In the genomic region with DNA sequence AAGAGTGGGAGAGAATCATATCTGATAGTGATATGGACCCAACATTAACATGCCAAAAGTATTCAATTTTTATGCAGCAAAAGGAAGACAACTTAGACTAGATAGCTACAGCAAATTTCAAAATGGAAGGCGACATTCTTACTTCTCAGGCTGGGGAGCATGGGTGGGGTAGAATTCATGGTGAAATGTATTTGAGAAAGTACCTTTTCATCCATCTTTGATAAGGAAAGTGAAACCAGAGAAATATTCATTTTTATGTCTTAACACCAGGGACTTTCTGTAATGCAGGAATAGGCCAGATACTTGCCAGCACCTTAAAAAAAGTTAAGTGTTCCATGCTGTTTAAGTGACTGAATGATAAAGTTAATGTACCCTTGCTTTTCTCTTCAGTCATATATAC, we compare ENCODE assay signal across 11 cellular contexts. TPM values are rescaled to one million over a fixed set of nuclear protein-coding genes. Genes with fewer than 3 reads are reported as not detected.
DNase-seq lines count a peak whose midpoint lies in the region; ATAC-seq, FAIRE-seq and TF ChIP-seq lines count a peak whose summit lies in the region.
"Had no signal": no experiment of that assay in that cellular context is flagged by ENCODE, and none has a peak within 500 bp of the region (broad histone marks: within the 10 kb centered on the region; RNA-seq: fewer than 3 reads in every experiment).

No MANE protein-coding gene starts in this region.

- peaks cover 22% of the 10 kb centered on the region; the same call in 1 of the 2 replicates for H3F3A ChIP-seq in PC-9 (ENCODE audit: insufficient read depth, low read depth)

- 86% methylated on average over 1 of the region's 1 CpG for WGBS in right cardiac atrium

- no peak for ATAC-seq in right cardiac atrium
- no peak for ATAC-seq in GM19397 (IDR thresholded peaks at IDR 0.05; ENCODE audit: unreplicated experiment)

- H3K27me3 Mint-ChIP-seq in T-helper 1 cell treated with Interleukin-12 subunit alpha and Interleukin-12 subunit beta and Interleukin-4 antibody, amounts not matched to agents 30 μg/mL and 1 μg/mL, for 36 hours (ENCODE audit: low read depth): no peaks in the 10 kb centered on the region

- H3K4me2 ChIP-seq in fibroblast of lung (ENCODE audit: extremely low read depth, insufficient read depth, low read length): peak overlapping the region; percentile 58
- no peak overlapping the region for H3K4me2 ChIP-seq in PC-9

- no peaks in the 10 kb centered on the region for H3K36me3 ChIP-seq in right atrium auricular region
- no peaks in the 10 kb centered on the region for H3K36me3 ChIP-seq in fibroblast of lung (ENCODE audit: control insufficient read depth, insufficient read depth, low read length)
- no peaks in the 10 kb centered on the region for H3K36me3 ChIP-seq in kidney (ENCODE audit: control insufficient read depth in 1 of 2, insufficient read depth in 2 of 2, low read length in 2 of 2)
- H3K36me3 ChIP-seq in PC-9 (ENCODE audit: low read depth): peaks cover 24% of the 10 kb centered on the region; the same call in 1 of the 2 replicates
- H3K36me3 ChIP-seq: vagina had no signal

- TF ChIP-seq CTCF in right atrium auricular region (IDR thresholded peaks at IDR 0.05) (no peak), fibroblast of lung (conservative IDR thresholded peaks at IDR 0.05 in 1 of 2, IDR thresholded peaks at IDR 0.05 in 1 of 2; ENCODE audit: low read depth in 1 of 2, low read length in 2 of 2) (no peak), kidney (IDR thresholded peaks at IDR 0.05; ENCODE audit: borderline replicate concordance, extremely low read depth, insufficient read depth) (no peak), PC-9 (conservative IDR thresholded peaks at IDR 0.05) (no peak)

- CTCF ChIA-PET in PC-9 (lab: Charles Lee): no interaction called here

- no peaks in the 10 kb centered on the region for H3K9me2 ChIP-seq in PC-9 (ENCODE audit: insufficient read depth)

- H4K20me1 ChIP-seq in fibroblast of lung (ENCODE audit: control insufficient read depth, extremely low read depth, insufficient read depth, low read length) (no peaks in the 10 kb centered on the region), PC-9 (ENCODE audit: insufficient read depth) (no peaks in the 10 kb centered on the region; the same call in 1 of the 2 replicates)

- intact Hi-C loops in right cardiac atrium (cut with DNase I) (loop anchor here in 2 of 4 donors (5.0 to 10.0 kb wide), 5 partner anchors 47 to 747 kb away; no protein-coding TSS in a partner anchor), kidney (cut with DNase I) (no loop called here), PC-9 (cut with micrococcal nuclease; ENCODE audit: unreplicated experiment) (no loop called here)

- POLR2A ChIA-PET in PC-9 (lab: Charles Lee; ENCODE audit: unreplicated experiment): no interaction called here

- H3K27me3 ChIP-seq in right atrium auricular region (no peaks in the 10 kb centered on the region), right cardiac atrium (ENCODE audit: control insufficient read depth, insufficient read depth) (no peaks in the 10 kb centered on the region), fibroblast of lung (ENCODE audit: control insufficient read depth, insufficient read depth, low read length) (no peaks in the 10 kb centered on the region), PC-9 (ENCODE audit: insufficient read depth, low read depth) (no peaks in the 10 kb centered on the region)
- H3K27me3 ChIP-seq: BLaER1, vagina had no signal

- H3K27ac ChIP-seq in right atrium auricular region (peak overlapping the region; percentile 57 to 100), right cardiac atrium (ENCODE audit: low read length) (no peak overlapping the region), fibroblast of lung (ENCODE audit: insufficient read depth, low read length) (no peak overlapping the region), kidney (ENCODE audit: low read depth in 2 of 2, low read length in 2 of 2) (no peak overlapping the region), PC-9 (no peak overlapping the region)
- H3K27ac ChIP-seq: BLaER1 had no signal

- BruUV-seq in PC-9 (replicated peaks; lab: Mats Ljungman, UMichigan): no TSS peak

- H3K9me3 Mint-ChIP-seq in T-helper 1 cell treated with Interleukin-12 subunit alpha and Interleukin-12 subunit beta and Interleukin-4 antibody, amounts not matched to agents 30 μg/mL and 1 μg/mL, for 36 hours: peaks cover 3% of the 10 kb centered on the region

- peaks cover 64% of the 10 kb centered on the region for H3K4me1 Mint-ChIP-seq in T-helper 1 cell treated with Interleukin-12 subunit alpha and Interleukin-12 subunit beta and Interleukin-4 antibody, amounts not matched to agents 30 μg/mL and 1 μg/mL, for 36 hours (ENCODE audit: low read depth)

- H3K4me3 ChIP-seq in right atrium auricular region (no peak overlapping the region), right cardiac atrium (ENCODE audit: low read length) (no peak overlapping the region), fibroblast of lung (replicated peaks in 1 of 4; ENCODE audit: control extremely low read depth in 1 of 4, insufficient read depth in 1 of 4, low read depth in 3 of 4, low read length in 4 of 4) (peak overlapping the region in 2 of 4 experiments; percentile 10 to 11), kidney (ENCODE audit: low read length in 2 of 2) (no peak overlapping the region), PC-9 (no peak overlapping the region)
- H3K4me3 ChIP-seq: BLaER1, vagina had no signal

- peak overlapping the region; percentile 80 for H3K27ac Mint-ChIP-seq in T-helper 1 cell treated with Interleukin-12 subunit alpha and Interleukin-12 subunit beta and Interleukin-4 antibody, amounts not matched to agents 30 μg/mL and 1 μg/mL, for 36 hours

- H3K9me3 ChIP-seq in right atrium auricular region (no peaks in the 10 kb centered on the region), right cardiac atrium (ENCODE audit: control insufficient read depth, low read length) (no peaks in the 10 kb centered on the region), fibroblast of lung (ENCODE audit: control insufficient read depth, insufficient read depth, low read depth, low read length) (no peaks in the 10 kb centered on the region), kidney (ENCODE audit: control insufficient read depth in 1 of 2, low read length in 2 of 2) (no peaks in the 10 kb centered on the region), PC-9 (ENCODE audit: insufficient read depth, low read depth) (no peaks in the 10 kb centered on the region)
- H3K9me3 ChIP-seq: vagina had no signal

- H3K36me3 Mint-ChIP-seq in T-helper 1 cell treated with Interleukin-12 subunit alpha and Interleukin-12 subunit beta and Interleukin-4 antibody, amounts not matched to agents 30 μg/mL and 1 μg/mL, for 36 hours (ENCODE audit: low read depth): peaks cover 38% of the 10 kb centered on the region

- DNase-seq in right atrium auricular region (ENCODE audit: low spot score) (no peak), right cardiac atrium (no peak), fibroblast of lung (ENCODE audit: low read depth in 2 of 2) (no peak), kidney (no peak), PC-9 (no peak), DMS53 (lab: John Stamatoyannopoulos, UW) (no peak)
- DNase-seq: NCI-H1694 had no signal

- FAIRE-seq in kidney (lab: Jason Lieb, UNC): no peak

- H3K9ac ChIP-seq in fibroblast of lung (ENCODE audit: insufficient read depth, low read length): no peak overlapping the region
- H3K9ac ChIP-seq in kidney (ENCODE audit: low read length in 2 of 2): no peak overlapping the region
- H3K9ac ChIP-seq: BLaER1 had no signal

- H3K79me2 ChIP-seq in fibroblast of lung (ENCODE audit: control insufficient read depth, insufficient read depth, low read length) (peaks cover 61% of the 10 kb centered on the region), PC-9 (ENCODE audit: low read depth) (peaks cover 99% of the 10 kb centered on the region)

- H3K4me3 Mint-ChIP-seq in T-helper 1 cell treated with Interleukin-12 subunit alpha and Interleukin-12 subunit beta and Interleukin-4 antibody, amounts not matched to agents 30 μg/mL and 1 μg/mL, for 36 hours: peak overlapping the region; percentile 78

- H2AFZ ChIP-seq in fibroblast of lung (ENCODE audit: low read length) (no peak overlapping the region), PC-9 (no peak overlapping the region)

- H3K4me1 ChIP-seq in right atrium auricular region (peaks cover 0 to 64% of the 10 kb centered on the region in 2 donors), right cardiac atrium (ENCODE audit: control insufficient read depth, insufficient read depth, low read length) (peaks cover 16% of the 10 kb centered on the region), fibroblast of lung (ENCODE audit: control insufficient read depth, extremely low read depth, insufficient read depth, low read length) (peaks cover 22% of the 10 kb centered on the region), kidney (ENCODE audit: control insufficient read depth in 1 of 2, insufficient read depth in 1 of 2, low read depth in 1 of 2, low read length in 2 of 2) (peaks cover 21 to 28% of the 10 kb centered on the region in 2 donors), PC-9 (replicated peaks; ENCODE audit: insufficient read depth) (peaks cover 42% of the 10 kb centered on the region)

RNA-seq across cellular contexts. Expression of a gene that starts 13.4 kb away (rescaled TPM):
- 10 to 100 TPM; 51.2 to 61.6 TPM for total RNA-seq in right atrium auricular region
- total RNA-seq in right cardiac atrium: 100 to 1,000 TPM in 3 of 4 donors, 10 to 100 TPM in 1; 95.7 to 147 (median 134) TPM
- polyA plus RNA-seq in right cardiac atrium: 59.5 TPM
- total RNA-seq in fibroblast of lung: 13.4 and 18.2 TPM in 2 replicates
- polyA plus RNA-seq in fibroblast of lung: 23.1 and 32.2 TPM in 2 replicates
- 30.1 and 33.3 TPM in 2 replicates for polyA plus RNA-seq in fibroblast of lung (2012)
- polyA minus RNA-seq in fibroblast of lung (ENCODE audit: low replicate concordance): 91.7 and 126 TPM in 2 replicates
- total RNA-seq in kidney: 173 TPM
- polyA plus RNA-seq in kidney (ENCODE audit: insufficient read depth, low read depth, low replicate concordance): 59.9 TPM
- total RNA-seq in PC-9 (2021): 72.4 and 111 TPM in 2 replicates

Comparison
In these comparisons a context has a peak if more than half of its experiments do, and no peak if none do; other contexts are left out.
1. H3K27ac ChIP-seq: peak in right atrium auricular region (2 of 2); none in right cardiac atrium (single experiment), fibroblast of lung (single experiment), kidney (0 of 2) and PC-9 (single experiment).